1 cellular context compared by ENCODE assay signal in the genomic region with DNA sequence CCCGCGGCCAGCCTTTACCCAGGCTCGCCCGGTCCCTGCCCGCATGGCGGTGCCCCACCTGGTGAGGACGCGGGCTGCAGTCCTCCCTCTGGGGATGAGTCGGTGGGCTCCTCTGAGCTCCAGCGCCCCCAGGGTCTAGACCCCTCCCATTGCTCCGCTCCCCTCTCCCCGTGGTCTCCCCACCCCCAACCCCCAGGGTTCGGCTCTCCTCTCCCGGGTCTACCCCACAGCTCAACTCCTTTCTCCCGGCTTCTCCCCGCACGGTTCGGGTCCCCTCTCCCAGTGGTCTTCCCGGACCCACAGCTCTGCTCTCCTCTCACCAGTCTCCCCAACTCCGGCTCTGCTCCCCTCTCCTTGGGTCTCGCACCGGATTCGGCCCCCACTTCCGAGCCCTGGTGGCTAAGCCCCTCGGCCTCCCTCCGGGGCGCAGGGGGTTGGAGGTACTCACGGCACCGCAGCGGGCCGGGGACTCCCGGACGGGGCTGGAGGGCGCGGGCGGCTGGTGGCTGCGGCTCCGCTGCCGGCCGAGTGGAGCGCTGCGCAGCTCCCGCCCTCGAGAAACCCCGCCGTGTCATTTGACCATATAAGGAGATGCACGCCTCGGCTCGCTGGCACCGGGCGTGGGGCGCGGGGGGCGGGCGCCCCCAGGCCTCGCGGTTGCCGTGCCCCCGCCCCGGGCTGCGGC.
A peak's percentile ranks its signal among the peaks of the same experiment; 100 is the strongest.
TF ChIP-seq lines count a peak whose summit lies in the region.

A gene with protein sequence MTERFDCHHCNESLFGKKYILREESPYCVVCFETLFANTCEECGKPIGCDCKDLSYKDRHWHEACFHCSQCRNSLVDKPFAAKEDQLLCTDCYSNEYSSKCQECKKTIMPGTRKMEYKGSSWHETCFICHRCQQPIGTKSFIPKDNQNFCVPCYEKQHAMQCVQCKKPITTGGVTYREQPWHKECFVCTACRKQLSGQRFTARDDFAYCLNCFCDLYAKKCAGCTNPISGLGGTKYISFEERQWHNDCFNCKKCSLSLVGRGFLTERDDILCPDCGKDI (minus strand): TSS at position 530 of the 685 bp plus-strand sequence. CDS start 12,535 bp downstream, outside the sequence.

TF ChIP-seq in H1, 55 proteins besides CTCF, POLR2A, EP300 and RAD21 (continued from another document):
- TF ChIP-seq, protein P1, sequence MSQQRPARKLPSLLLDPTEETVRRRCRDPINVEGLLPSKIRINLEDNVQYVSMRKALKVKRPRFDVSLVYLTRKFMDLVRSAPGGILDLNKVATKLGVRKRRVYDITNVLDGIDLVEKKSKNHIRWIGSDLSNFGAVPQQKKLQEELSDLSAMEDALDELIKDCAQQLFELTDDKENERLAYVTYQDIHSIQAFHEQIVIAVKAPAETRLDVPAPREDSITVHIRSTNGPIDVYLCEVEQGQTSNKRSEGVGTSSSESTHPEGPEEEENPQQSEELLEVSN (IDR thresholded peaks at IDR 0.05) = no peak; the same call in 1 of the 2 replicates
- TF ChIP-seq BACH1 (IDR thresholded peaks at IDR 0.05; ENCODE audit: low read length) (no peak), NANOG (IDR thresholded peaks at IDR 0.05; ENCODE audit: insufficient read depth, low read depth, low read length, poor library complexity, severe bottlenecking) (no peak), CBX5 (IDR thresholded peaks at IDR 0.05; ENCODE audit: low read depth, low read length) (no peak), JUND (IDR thresholded peaks at IDR 0.05; ENCODE audit: low read length) (no peak), SP4 (IDR thresholded peaks at IDR 0.05; ENCODE audit: low read length) (no peak), POLR2AphosphoS5 (IDR thresholded peaks at IDR 0.05; ENCODE audit: low read depth, low read length) (peak; percentile 79), TAF1 (IDR thresholded peaks at IDR 0.05; ENCODE audit: low read depth, low read length) (peak; percentile 77; the same call in 1 of the 2 replicates), TAF7 (optimal IDR thresholded peaks at IDR 0.05; ENCODE audit: borderline replicate concordance, low read depth, low read length) (peak; percentile 91), JUN (IDR thresholded peaks at IDR 0.05; ENCODE audit: low read depth, low read length) (no peak), PHF8 (conservative IDR thresholded peaks at IDR 0.05; ENCODE audit: low read depth, low read length) (peak; percentile 94), SIX5 (IDR thresholded peaks at IDR 0.05; ENCODE audit: low read depth, low read length) (no peak), KDM1A (IDR thresholded peaks at IDR 0.05; ENCODE audit: borderline replicate concordance, low read length) (no peak), RBBP5 (IDR thresholded peaks at IDR 0.05; ENCODE audit: borderline replicate concordance, low read depth, low read length) (0 out of 2 replicates have a peak, but pooled peaks have one; percentile 71), POU5F1 (IDR thresholded peaks at IDR 0.05; ENCODE audit: low read depth, low read length) (no peak), CHD1 (IDR thresholded peaks at IDR 0.05; ENCODE audit: low read depth, low read length) (no peak), TBP (IDR thresholded peaks at IDR 0.05; ENCODE audit: low read depth, low read length) (peak; percentile 67; the same call in 1 of the 2 replicates), YY1 (IDR thresholded peaks at IDR 0.05; ENCODE audit: low read depth, low read length) (no peak), CREB1 (IDR thresholded peaks at IDR 0.05) (no peak), MAFK (IDR thresholded peaks at IDR 0.05; ENCODE audit: low read depth, low read length) (no peak), CTBP2 (IDR thresholded peaks at IDR 0.05; ENCODE audit: borderline replicate concordance, insufficient read depth, insufficient read length, low read length) (peak; percentile 78), GABPA (IDR thresholded peaks at IDR 0.05; ENCODE audit: borderline replicate concordance, insufficient read depth, low read length) (no peak), HDAC6 (IDR thresholded peaks at IDR 0.05; ENCODE audit: low read depth, low read length) (no peak), CBX8 (IDR thresholded peaks at IDR 0.05; ENCODE audit: borderline replicate concordance, low read depth, low read length) (no peak), CEBPB (IDR thresholded peaks at IDR 0.05; ENCODE audit: low read depth, low read length) (no peak), EZH2 (IDR thresholded peaks at IDR 0.05; ENCODE audit: low read depth, low read length, severe bottlenecking) (no peak), ASH2L (IDR thresholded peaks at IDR 0.05; ENCODE audit: low read length) (peak; percentile 75), HDAC2 (IDR thresholded peaks at IDR 0.05; ENCODE audit: borderline replicate concordance in 1 of 2, low read depth in 2 of 2, low read length in 2 of 2) (no peak), SP1 (IDR thresholded peaks at IDR 0.05; ENCODE audit: low read depth, low read length) (no peak), ZNF274 (IDR thresholded peaks at IDR 0.05; ENCODE audit: borderline replicate concordance, extremely low read depth, low read length) (no peak), SUZ12 (IDR thresholded peaks at IDR 0.05; ENCODE audit: low read length) (no peak), RNF2 (IDR thresholded peaks at IDR 0.05; ENCODE audit: borderline replicate concordance, low read depth, low read length, missing control alignments, poor library complexity, severe bottlenecking) (no peak), SIN3A (conservative IDR thresholded peaks at IDR 0.05 in 1 of 2, IDR thresholded peaks at IDR 0.05 in 1 of 2; ENCODE audit: low read depth in 1 of 2, low read length in 2 of 2) (no peak; a peak in 1 of 4 replicates), RXRA (IDR thresholded peaks at IDR 0.05; ENCODE audit: insufficient read depth, low read depth, low read length) (no peak), KDM5A (IDR thresholded peaks at IDR 0.05; ENCODE audit: low read length) (no peak), BCL11A (IDR thresholded peaks at IDR 0.05; ENCODE audit: low read depth in 2 of 2, low read length in 2 of 2) (no peak), NRF1 (IDR thresholded peaks at IDR 0.05; ENCODE audit: low read depth, low read length) (no peak), SP2 (IDR thresholded peaks at IDR 0.05; ENCODE audit: low read length) (no peak), CHD2 (IDR thresholded peaks at IDR 0.05; ENCODE audit: low read length) (0 out of 2 replicates have a peak, but pooled peaks have one; percentile 7), SAP30 (IDR thresholded peaks at IDR 0.05; ENCODE audit: insufficient read depth, insufficient replicate concordance, low read length) (no peak), SRF (IDR thresholded peaks at IDR 0.05; ENCODE audit: low read depth, low read length) (peak; percentile 99)
- TF ChIP-seq, protein P2, sequence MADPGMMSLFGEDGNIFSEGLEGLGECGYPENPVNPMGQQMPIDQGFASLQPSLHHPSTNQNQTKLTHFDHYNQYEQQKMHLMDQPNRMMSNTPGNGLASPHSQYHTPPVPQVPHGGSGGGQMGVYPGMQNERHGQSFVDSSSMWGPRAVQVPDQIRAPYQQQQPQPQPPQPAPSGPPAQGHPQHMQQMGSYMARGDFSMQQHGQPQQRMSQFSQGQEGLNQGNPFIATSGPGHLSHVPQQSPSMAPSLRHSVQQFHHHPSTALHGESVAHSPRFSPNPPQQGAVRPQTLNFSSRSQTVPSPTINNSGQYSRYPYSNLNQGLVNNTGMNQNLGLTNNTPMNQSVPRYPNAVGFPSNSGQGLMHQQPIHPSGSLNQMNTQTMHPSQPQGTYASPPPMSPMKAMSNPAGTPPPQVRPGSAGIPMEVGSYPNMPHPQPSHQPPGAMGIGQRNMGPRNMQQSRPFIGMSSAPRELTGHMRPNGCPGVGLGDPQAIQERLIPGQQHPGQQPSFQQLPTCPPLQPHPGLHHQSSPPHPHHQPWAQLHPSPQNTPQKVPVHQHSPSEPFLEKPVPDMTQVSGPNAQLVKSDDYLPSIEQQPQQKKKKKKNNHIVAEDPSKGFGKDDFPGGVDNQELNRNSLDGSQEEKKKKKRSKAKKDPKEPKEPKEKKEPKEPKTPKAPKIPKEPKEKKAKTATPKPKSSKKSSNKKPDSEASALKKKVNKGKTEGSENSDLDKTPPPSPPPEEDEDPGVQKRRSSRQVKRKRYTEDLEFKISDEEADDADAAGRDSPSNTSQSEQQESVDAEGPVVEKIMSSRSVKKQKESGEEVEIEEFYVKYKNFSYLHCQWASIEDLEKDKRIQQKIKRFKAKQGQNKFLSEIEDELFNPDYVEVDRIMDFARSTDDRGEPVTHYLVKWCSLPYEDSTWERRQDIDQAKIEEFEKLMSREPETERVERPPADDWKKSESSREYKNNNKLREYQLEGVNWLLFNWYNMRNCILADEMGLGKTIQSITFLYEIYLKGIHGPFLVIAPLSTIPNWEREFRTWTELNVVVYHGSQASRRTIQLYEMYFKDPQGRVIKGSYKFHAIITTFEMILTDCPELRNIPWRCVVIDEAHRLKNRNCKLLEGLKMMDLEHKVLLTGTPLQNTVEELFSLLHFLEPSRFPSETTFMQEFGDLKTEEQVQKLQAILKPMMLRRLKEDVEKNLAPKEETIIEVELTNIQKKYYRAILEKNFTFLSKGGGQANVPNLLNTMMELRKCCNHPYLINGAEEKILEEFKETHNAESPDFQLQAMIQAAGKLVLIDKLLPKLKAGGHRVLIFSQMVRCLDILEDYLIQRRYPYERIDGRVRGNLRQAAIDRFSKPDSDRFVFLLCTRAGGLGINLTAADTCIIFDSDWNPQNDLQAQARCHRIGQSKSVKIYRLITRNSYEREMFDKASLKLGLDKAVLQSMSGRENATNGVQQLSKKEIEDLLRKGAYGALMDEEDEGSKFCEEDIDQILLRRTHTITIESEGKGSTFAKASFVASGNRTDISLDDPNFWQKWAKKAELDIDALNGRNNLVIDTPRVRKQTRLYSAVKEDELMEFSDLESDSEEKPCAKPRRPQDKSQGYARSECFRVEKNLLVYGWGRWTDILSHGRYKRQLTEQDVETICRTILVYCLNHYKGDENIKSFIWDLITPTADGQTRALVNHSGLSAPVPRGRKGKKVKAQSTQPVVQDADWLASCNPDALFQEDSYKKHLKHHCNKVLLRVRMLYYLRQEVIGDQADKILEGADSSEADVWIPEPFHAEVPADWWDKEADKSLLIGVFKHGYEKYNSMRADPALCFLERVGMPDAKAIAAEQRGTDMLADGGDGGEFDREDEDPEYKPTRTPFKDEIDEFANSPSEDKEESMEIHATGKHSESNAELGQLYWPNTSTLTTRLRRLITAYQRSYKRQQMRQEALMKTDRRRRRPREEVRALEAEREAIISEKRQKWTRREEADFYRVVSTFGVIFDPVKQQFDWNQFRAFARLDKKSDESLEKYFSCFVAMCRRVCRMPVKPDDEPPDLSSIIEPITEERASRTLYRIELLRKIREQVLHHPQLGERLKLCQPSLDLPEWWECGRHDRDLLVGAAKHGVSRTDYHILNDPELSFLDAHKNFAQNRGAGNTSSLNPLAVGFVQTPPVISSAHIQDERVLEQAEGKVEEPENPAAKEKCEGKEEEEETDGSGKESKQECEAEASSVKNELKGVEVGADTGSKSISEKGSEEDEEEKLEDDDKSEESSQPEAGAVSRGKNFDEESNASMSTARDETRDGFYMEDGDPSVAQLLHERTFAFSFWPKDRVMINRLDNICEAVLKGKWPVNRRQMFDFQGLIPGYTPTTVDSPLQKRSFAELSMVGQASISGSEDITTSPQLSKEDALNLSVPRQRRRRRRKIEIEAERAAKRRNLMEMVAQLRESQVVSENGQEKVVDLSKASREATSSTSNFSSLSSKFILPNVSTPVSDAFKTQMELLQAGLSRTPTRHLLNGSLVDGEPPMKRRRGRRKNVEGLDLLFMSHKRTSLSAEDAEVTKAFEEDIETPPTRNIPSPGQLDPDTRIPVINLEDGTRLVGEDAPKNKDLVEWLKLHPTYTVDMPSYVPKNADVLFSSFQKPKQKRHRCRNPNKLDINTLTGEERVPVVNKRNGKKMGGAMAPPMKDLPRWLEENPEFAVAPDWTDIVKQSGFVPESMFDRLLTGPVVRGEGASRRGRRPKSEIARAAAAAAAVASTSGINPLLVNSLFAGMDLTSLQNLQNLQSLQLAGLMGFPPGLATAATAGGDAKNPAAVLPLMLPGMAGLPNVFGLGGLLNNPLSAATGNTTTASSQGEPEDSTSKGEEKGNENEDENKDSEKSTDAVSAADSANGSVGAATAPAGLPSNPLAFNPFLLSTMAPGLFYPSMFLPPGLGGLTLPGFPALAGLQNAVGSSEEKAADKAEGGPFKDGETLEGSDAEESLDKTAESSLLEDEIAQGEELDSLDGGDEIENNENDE (IDR thresholded peaks at IDR 0.05; ENCODE audit: insufficient replicate concordance, low read length) = no peak
- TF ChIP-seq, protein P3, sequence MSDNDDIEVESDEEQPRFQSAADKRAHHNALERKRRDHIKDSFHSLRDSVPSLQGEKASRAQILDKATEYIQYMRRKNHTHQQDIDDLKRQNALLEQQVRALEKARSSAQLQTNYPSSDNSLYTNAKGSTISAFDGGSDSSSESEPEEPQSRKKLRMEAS (IDR thresholded peaks at IDR 0.05) = peak; percentile 55; the same call in 1 of the 2 replicates
- TF ChIP-seq, protein P4, sequence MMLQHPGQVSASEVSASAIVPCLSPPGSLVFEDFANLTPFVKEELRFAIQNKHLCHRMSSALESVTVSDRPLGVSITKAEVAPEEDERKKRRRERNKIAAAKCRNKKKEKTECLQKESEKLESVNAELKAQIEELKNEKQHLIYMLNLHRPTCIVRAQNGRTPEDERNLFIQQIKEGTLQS (IDR thresholded peaks at IDR 0.05; ENCODE audit: insufficient read depth, low read depth, low read length) = no peak
- TF ChIP-seq, protein P5, sequence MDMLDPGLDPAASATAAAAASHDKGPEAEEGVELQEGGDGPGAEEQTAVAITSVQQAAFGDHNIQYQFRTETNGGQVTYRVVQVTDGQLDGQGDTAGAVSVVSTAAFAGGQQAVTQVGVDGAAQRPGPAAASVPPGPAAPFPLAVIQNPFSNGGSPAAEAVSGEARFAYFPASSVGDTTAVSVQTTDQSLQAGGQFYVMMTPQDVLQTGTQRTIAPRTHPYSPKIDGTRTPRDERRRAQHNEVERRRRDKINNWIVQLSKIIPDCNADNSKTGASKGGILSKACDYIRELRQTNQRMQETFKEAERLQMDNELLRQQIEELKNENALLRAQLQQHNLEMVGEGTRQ (IDR thresholded peaks at IDR 0.05; ENCODE audit: low read length) = no peak
